ENCODE assay signal across 10 cellular contexts in the genomic region with DNA sequence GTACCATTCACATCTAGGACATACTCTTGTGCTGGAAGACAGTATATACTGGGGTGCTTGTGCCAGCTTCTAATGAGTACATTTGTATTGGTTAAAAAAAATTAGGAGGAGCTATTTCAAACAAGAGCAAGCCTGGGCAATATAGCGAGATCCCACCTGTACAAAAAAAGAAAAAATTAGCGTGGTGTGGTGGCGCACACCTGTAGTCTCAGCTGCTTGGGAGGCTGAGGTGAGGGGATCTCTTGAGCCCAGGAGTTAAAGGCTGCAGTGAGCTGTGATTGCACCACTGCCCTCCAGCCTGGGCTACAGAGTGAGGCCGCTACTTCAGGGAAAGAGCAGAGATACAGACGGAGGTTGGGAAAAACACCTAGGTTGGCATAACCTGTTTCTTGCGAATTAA. TPM values are rescaled to one million over a fixed set of nuclear protein-coding genes. Genes with fewer than 3 reads are reported as not detected.
DNase-seq lines count a peak whose midpoint lies in the region; ATAC-seq and TF ChIP-seq lines count a peak whose summit lies in the region.
"Had no signal": no experiment of that assay in that cellular context is flagged by ENCODE, and none has a peak within 500 bp of the region (broad histone marks: within the 10 kb centered on the region; RNA-seq: fewer than 3 reads in every experiment).

No MANE protein-coding gene starts in this region.

- intact Hi-C loops in A673 (cut with micrococcal nuclease; ENCODE audit: unreplicated experiment) = loop anchor here (5.0 kb wide), 1 partner anchor 455 kb away; no protein-coding TSS in a partner anchor
- intact Hi-C loops in IMR-90 (cut with micrococcal nuclease) = loop anchor here (5.0 kb wide), 4 partner anchors 115 to 215 kb away; partner anchors contain the start of gene ERCC4

- H3K27me3 ChIP-seq in A673 (replicated peaks; ENCODE audit: insufficient read depth, low read depth, low read length, poor library complexity) (no peaks in the 10 kb centered on the region), IMR-90 (ENCODE audit: control insufficient read depth, insufficient read depth, low read length) (no peaks in the 10 kb centered on the region; the same call in 1 of the 2 replicates), muscle layer of colon (ENCODE audit: control insufficient read depth in 1 of 2, insufficient read depth in 2 of 2, low read length in 2 of 2) (no peaks in the 10 kb centered on the region)

- TF ChIP-seq POLR2A in IMR-90 (IDR thresholded peaks at IDR 0.05; ENCODE audit: low read depth, low read length) = no peak

- BruUV-seq in A673 (replicated peaks; lab: Mats Ljungman, UMichigan) = no TSS peak
- BruUV-seq in IMR-90 (replicated peaks; lab: Mats Ljungman, UMichigan) = no TSS peak

- no peak for TF ChIP-seq CTCF in A673 (conservative IDR thresholded peaks at IDR 0.05; ENCODE audit: low read depth, low read length)
- no peak for TF ChIP-seq CTCF in IMR-90 (conservative IDR thresholded peaks at IDR 0.05; ENCODE audit: low read depth, low read length)

- no peak overlapping the region for H2BK5ac ChIP-seq in IMR-90 (ENCODE audit: low read depth, low read length, poor library complexity, severe bottlenecking)

- H2AK5ac ChIP-seq in IMR-90 (ENCODE audit: low read depth, low read length) = no peak overlapping the region

- peaks cover 15% of the 10 kb centered on the region for H3K36me3 Mint-ChIP-seq in central memory CD8-positive, alpha-beta T cell (ENCODE audit: insufficient read depth)

- H3K18ac ChIP-seq in IMR-90 (ENCODE audit: low read depth, low read length) = no peak overlapping the region

- no peak overlapping the region; the same call in 1 of the 2 replicates for H3K14ac ChIP-seq in IMR-90 (replicated peaks; ENCODE audit: low read depth, low read length)

- no peaks in the 10 kb centered on the region for H3K9me3 ChIP-seq in A673 (ENCODE audit: low read depth, low read length, poor library complexity, severe bottlenecking)
- H3K9me3 ChIP-seq in IMR-90 (ENCODE audit: control insufficient read depth, insufficient read depth, low read length) = no peaks in the 10 kb centered on the region
- no peaks in the 10 kb centered on the region for H3K9me3 ChIP-seq in muscle layer of colon (ENCODE audit: low read length)

- ATAC-seq in IMR-90 (ENCODE audit: low read depth) = no peak
- ATAC-seq in central memory CD8-positive, alpha-beta T cell (replicated peaks; ENCODE audit: extremely low read depth, poor library complexity, severe bottlenecking) = no peak

- no peaks in the 10 kb centered on the region for H3K27me3 Mint-ChIP-seq in central memory CD8-positive, alpha-beta T cell

- peak overlapping the region; percentile 84 for H3K4me2 ChIP-seq in IMR-90 (ENCODE audit: low read depth, low read length)

- H2BK120ac ChIP-seq in IMR-90 (ENCODE audit: low read depth, low read length) = no peak overlapping the region

- dilution Hi-C loops in IMR-90 (cut with HindIII; ENCODE audit: low sequenced_read_pairs, unreplicated experiment) = no loop called here

- H2AFZ ChIP-seq in IMR-90 (replicated peaks; ENCODE audit: low read length, poor library complexity) = no peak overlapping the region

- H3K9me3 Mint-ChIP-seq in central memory CD8-positive, alpha-beta T cell = no peaks in the 10 kb centered on the region

- H3K27ac Mint-ChIP-seq in central memory CD8-positive, alpha-beta T cell (ENCODE audit: low read depth) = no peak overlapping the region

- H3K23ac ChIP-seq in IMR-90 (ENCODE audit: low read depth, low read length) = no peak overlapping the region; the same call in 1 of the 2 replicates

- no peak for TF ChIP-seq RAD21 in IMR-90 (IDR thresholded peaks at IDR 0.05; ENCODE audit: low read length)

- H3K4me1 Mint-ChIP-seq in central memory CD8-positive, alpha-beta T cell = peaks cover 8% of the 10 kb centered on the region

- H3K27ac ChIP-seq in A673 (ENCODE audit: low read depth, low read length, poor library complexity, severe bottlenecking) (no peak overlapping the region), IMR-90 (ENCODE audit: insufficient read depth, low read length) (no peak overlapping the region), muscle layer of colon (ENCODE audit: low read depth, low read length) (no peak overlapping the region)

- 0 out of 2 replicates have a peak, but pooled peaks cover 3% of the 10 kb centered on the region for H3K9me1 ChIP-seq in IMR-90 (ENCODE audit: insufficient read depth, low read length)

- H3K4me3 Mint-ChIP-seq in central memory CD8-positive, alpha-beta T cell = peak overlapping the region; percentile 91

- peaks cover 16 to 20% of the 10 kb centered on the region in 2 experiments for H3K79me1 ChIP-seq in IMR-90 (ENCODE audit: low read depth in 1 of 2, low read length in 2 of 2)

- H4K91ac ChIP-seq in IMR-90 (ENCODE audit: insufficient read depth, low read depth, low read length) = no peak overlapping the region

- no peak overlapping the region; the same call in 1 of the 2 replicates for H3K4ac ChIP-seq in IMR-90 (ENCODE audit: low read depth, low read length)

- no CpG with 5 or more reads among the region's 6 CpGs for whole genome bisulfite sequencing in IMR-90 (ENCODE audit: extremely low coverage in 2 of 2, insufficient read length in 1 of 2), 2 experiments

- in situ Hi-C loops in IMR-90 (cut with MboI; ENCODE audit: low sequenced_read_pairs) = loop anchor here (10.0 kb wide), 1 partner anchor 138 kb away; no protein-coding TSS in a partner anchor

- peak overlapping the region; percentile 74 for H3K4me3 ChIP-seq in A673 (ENCODE audit: low read depth, low read length, poor library complexity, severe bottlenecking)
- H3K4me3 ChIP-seq in IMR-90 (ENCODE audit: insufficient read depth, low read depth, low read length) = no peak overlapping the region
- H3K4me3 ChIP-seq in muscle layer of colon (ENCODE audit: low read depth in 1 of 2, low read length in 2 of 2) = peak overlapping the region in 1 of 2 donors; percentile 87

- no peaks in the 10 kb centered on the region for H3K4me1 ChIP-seq in A673 (ENCODE audit: insufficient read depth, low read length, poor library complexity, severe bottlenecking)
- no peaks in the 10 kb centered on the region for H3K4me1 ChIP-seq in IMR-90 (ENCODE audit: control insufficient read depth, insufficient read depth, low read length)
- H3K4me1 ChIP-seq in muscle layer of colon (ENCODE audit: insufficient read depth, low read length) = peaks cover 14% of the 10 kb centered on the region

- no peak overlapping the region for H2AK9ac ChIP-seq in IMR-90 (replicated peaks; ENCODE audit: low read depth, low read length, poor library complexity)

- no peak for DNase-seq in A673 (ENCODE audit: low spot score)
- no peak for DNase-seq in IMR-90
- DNase-seq in central memory CD8-positive, alpha-beta T cell (ENCODE audit: low spot score in 2 of 2) = no peak
- no peak for DNase-seq in NCI-H748 (lab: John Stamatoyannopoulos, UW; ENCODE audit: unreplicated experiment)
- DNase-seq in NCI-H1417 treated with DMSO at 0.1 percent for 48 hours (lab: John Stamatoyannopoulos, UW) = no peak
- no peak for DNase-seq in NCI-H2081 (lab: John Stamatoyannopoulos, UW)
- no peak for DNase-seq in HPDE6-E6E7 (ENCODE audit: extremely low spot score)
- DNase-seq: HCEC 1CT, NCI-H2227 treated with DMSO at 0.1 percent for 48 hours had no signal

- POLR2A ChIA-PET in A673 (lab: Charles Lee; ENCODE audit: low non-redundant PET) (no interaction called here), IMR-90 (lab: Charles Lee; ENCODE audit: unreplicated experiment) (no interaction called here)

- peak overlapping the region; percentile 64 to 88; a peak in 2 of 4 replicates for H4K8ac ChIP-seq in IMR-90 (ENCODE audit: low read depth in 2 of 2, low read length in 2 of 2)

- no peaks in the 10 kb centered on the region for H4K20me1 ChIP-seq in IMR-90 (ENCODE audit: insufficient read depth, low read length)

- H4K5ac ChIP-seq in IMR-90 (ENCODE audit: low read depth, low read length) = no peak overlapping the region

- no peak overlapping the region for H2BK15ac ChIP-seq in IMR-90 (ENCODE audit: low read depth, low read length)

- H3K36me3 ChIP-seq in A673 (ENCODE audit: insufficient read depth, low read length, poor library complexity, severe bottlenecking) (no peaks in the 10 kb centered on the region), IMR-90 (ENCODE audit: control insufficient read depth, insufficient read depth, low read length) (0 out of 2 replicates have a peak, but pooled peaks cover 1% of the 10 kb centered on the region), muscle layer of colon (ENCODE audit: insufficient read depth, low read length) (no peaks in the 10 kb centered on the region)

- CTCF ChIA-PET in A673 (lab: Charles Lee) (no interaction called here), IMR-90 (lab: Yijun Ruan, JAX) (no interaction called here)

- no peak overlapping the region for H3K56ac ChIP-seq in IMR-90 (ENCODE audit: extremely low read depth, insufficient read depth, low read length)

- H3K9ac ChIP-seq in IMR-90 (ENCODE audit: low read depth, low read length) (peak overlapping the region; percentile 85; the same call in 1 of the 2 replicates), muscle layer of colon (ENCODE audit: low read length) (peak overlapping the region; percentile 74)

- no peak overlapping the region for H2BK20ac ChIP-seq in IMR-90 (ENCODE audit: low read depth, low read length)

TF ChIP-seq in IMR-90, 13 proteins besides CTCF, POLR2A, EP300 and RAD21 (continues in another document):
- TF ChIP-seq BHLHE40 (IDR thresholded peaks at IDR 0.05; ENCODE audit: low read depth, low read length) = no peak
- TF ChIP-seq USF2 (IDR thresholded peaks at IDR 0.05; ENCODE audit: low read depth, low read length) = no peak
- TF ChIP-seq, protein P1, sequence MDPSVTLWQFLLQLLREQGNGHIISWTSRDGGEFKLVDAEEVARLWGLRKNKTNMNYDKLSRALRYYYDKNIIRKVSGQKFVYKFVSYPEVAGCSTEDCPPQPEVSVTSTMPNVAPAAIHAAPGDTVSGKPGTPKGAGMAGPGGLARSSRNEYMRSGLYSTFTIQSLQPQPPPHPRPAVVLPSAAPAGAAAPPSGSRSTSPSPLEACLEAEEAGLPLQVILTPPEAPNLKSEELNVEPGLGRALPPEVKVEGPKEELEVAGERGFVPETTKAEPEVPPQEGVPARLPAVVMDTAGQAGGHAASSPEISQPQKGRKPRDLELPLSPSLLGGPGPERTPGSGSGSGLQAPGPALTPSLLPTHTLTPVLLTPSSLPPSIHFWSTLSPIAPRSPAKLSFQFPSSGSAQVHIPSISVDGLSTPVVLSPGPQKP (IDR thresholded peaks at IDR 0.05; ENCODE audit: borderline replicate concordance, low read depth, low read length) = no peak
- no peak for TF ChIP-seq RFX5 (IDR thresholded peaks at IDR 0.05; ENCODE audit: low read depth, low read length)

RNA-seq across cellular contexts. Expression of gene MRTFB, which starts 1.2 kb away (rescaled TPM):
- total RNA-seq in A673 (2021) = 29.8 and 35.7 TPM in 2 replicates
- total RNA-seq in IMR-90 (2012; rRNA removed) = 5.4 and 6.9 TPM in 2 replicates
- 4.4 and 5.6 TPM in 2 replicates for polyA plus RNA-seq in IMR-90 (2012; rRNA removed)
- 1.5 and 3.4 TPM in 2 replicates for polyA plus RNA-seq in IMR-90 (2012; cell fraction: cytosol; rRNA removed)
- 3.6 and 10.7 TPM in 2 replicates for polyA plus RNA-seq in IMR-90 (2012; cell fraction: nucleus; rRNA removed; ENCODE audit: low replicate concordance)
